In the genomic region with DNA sequence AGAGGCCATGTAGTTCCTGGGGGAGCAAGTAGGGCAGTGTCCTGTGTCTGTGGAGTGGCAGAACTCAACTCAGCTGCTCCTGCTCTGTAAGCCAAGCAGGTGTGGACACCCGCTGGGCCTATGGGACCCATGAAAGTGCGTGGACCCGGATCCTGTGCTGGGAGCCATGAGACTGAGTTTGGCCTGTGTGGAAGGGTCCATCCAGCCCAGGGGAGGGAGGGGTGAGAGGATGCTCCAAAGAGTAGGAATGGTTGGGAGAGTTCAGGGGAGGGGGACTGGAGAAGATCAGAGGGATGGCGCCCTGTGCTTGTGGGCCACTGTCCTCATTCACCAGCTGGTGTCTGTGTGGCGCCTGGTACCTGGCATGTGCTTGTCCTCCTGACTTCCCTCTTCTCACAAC, we compare ENCODE assay signal across 1 cellular context.
TF ChIP-seq lines count a peak whose summit lies in the region.

No MANE protein-coding gene starts in this region.

TF ChIP-seq in IMR-90, 13 proteins besides CTCF, POLR2A, EP300 and RAD21 (continued from another document):
- no peak for TF ChIP-seq NFE2L2 (IDR thresholded peaks at IDR 0.05; ENCODE audit: low read depth, low read length)
- TF ChIP-seq MAFK (IDR thresholded peaks at IDR 0.05; ENCODE audit: low read depth, low read length), result no peak
- no peak for TF ChIP-seq RFX5 (IDR thresholded peaks at IDR 0.05; ENCODE audit: low read depth, low read length)
- TF ChIP-seq SMC3 (IDR thresholded peaks at IDR 0.05; ENCODE audit: low read depth, low read length), result no peak
- TF ChIP-seq CHD1 (IDR thresholded peaks at IDR 0.05; ENCODE audit: low read depth, low read length), result no peak
- no peak for TF ChIP-seq MXI1 (IDR thresholded peaks at IDR 0.05; ENCODE audit: borderline replicate concordance, low read depth, low read length)
- TF ChIP-seq, protein P1, sequence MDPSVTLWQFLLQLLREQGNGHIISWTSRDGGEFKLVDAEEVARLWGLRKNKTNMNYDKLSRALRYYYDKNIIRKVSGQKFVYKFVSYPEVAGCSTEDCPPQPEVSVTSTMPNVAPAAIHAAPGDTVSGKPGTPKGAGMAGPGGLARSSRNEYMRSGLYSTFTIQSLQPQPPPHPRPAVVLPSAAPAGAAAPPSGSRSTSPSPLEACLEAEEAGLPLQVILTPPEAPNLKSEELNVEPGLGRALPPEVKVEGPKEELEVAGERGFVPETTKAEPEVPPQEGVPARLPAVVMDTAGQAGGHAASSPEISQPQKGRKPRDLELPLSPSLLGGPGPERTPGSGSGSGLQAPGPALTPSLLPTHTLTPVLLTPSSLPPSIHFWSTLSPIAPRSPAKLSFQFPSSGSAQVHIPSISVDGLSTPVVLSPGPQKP (IDR thresholded peaks at IDR 0.05; ENCODE audit: borderline replicate concordance, low read depth, low read length), result no peak
TF ChIP-seq in IMR-90: peak in this region for 0.
